Comparison of ENCODE assay signal across 2 cellular contexts in the genomic region with DNA sequence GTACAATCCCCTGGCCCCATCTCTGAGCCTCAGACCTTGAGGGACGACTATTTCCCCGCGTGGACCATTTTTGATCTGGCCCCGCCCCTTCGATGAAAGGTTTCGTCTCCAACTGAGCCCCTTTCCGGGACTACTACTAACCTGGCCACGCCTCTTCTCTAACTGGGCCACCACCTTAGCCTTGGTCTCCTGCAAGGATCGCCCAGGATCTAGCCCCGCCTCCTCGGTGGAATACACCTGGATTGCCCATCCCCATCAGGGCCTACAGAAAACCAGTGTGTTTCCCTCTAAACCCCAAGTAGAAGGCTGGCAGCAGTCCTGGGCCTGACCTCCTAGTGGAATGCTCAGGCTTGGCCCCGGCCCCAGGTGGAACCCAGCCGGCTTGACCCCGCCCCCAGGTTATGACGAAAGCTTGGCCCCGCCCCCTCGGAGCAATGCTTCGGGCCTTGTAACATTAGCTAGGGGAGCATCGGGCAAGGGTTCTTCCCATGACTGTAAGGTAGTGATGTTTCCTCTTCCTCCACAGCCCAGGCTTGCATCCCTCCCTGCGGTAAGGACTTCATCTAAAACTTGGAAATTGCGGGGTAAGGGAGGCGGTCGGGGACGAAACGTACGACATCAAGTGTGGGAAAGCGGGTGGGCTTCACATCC.
A peak's percentile ranks its signal among the peaks of the same experiment; 100 is the strongest.
TF ChIP-seq lines count a peak whose summit lies in the region.

No MANE protein-coding gene starts in this region.

TF ChIP-seq in GM23338, 12 proteins besides CTCF, POLR2A, EP300 and RAD21 (continues in another document):
- no peak for TF ChIP-seq ZNF114 (CRISPR knock-in tag; IDR thresholded peaks at IDR 0.05)
- TF ChIP-seq ZNF331 (CRISPR knock-in tag; IDR thresholded peaks at IDR 0.05; ENCODE audit: low read depth): no peak
- TF ChIP-seq, protein P1, sequence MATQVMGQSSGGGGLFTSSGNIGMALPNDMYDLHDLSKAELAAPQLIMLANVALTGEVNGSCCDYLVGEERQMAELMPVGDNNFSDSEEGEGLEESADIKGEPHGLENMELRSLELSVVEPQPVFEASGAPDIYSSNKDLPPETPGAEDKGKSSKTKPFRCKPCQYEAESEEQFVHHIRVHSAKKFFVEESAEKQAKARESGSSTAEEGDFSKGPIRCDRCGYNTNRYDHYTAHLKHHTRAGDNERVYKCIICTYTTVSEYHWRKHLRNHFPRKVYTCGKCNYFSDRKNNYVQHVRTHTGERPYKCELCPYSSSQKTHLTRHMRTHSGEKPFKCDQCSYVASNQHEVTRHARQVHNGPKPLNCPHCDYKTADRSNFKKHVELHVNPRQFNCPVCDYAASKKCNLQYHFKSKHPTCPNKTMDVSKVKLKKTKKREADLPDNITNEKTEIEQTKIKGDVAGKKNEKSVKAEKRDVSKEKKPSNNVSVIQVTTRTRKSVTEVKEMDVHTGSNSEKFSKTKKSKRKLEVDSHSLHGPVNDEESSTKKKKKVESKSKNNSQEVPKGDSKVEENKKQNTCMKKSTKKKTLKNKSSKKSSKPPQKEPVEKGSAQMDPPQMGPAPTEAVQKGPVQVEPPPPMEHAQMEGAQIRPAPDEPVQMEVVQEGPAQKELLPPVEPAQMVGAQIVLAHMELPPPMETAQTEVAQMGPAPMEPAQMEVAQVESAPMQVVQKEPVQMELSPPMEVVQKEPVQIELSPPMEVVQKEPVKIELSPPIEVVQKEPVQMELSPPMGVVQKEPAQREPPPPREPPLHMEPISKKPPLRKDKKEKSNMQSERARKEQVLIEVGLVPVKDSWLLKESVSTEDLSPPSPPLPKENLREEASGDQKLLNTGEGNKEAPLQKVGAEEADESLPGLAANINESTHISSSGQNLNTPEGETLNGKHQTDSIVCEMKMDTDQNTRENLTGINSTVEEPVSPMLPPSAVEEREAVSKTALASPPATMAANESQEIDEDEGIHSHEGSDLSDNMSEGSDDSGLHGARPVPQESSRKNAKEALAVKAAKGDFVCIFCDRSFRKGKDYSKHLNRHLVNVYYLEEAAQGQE (IDR thresholded peaks at IDR 0.05; ENCODE audit: unreplicated experiment): no peak
- no peak for TF ChIP-seq JUNB (IDR thresholded peaks at IDR 0.05; ENCODE audit: unreplicated experiment)
- peak; percentile 60 for TF ChIP-seq POLR2AphosphoS5 (IDR thresholded peaks at IDR 0.05; ENCODE audit: low read depth)
- TF ChIP-seq, protein P2, sequence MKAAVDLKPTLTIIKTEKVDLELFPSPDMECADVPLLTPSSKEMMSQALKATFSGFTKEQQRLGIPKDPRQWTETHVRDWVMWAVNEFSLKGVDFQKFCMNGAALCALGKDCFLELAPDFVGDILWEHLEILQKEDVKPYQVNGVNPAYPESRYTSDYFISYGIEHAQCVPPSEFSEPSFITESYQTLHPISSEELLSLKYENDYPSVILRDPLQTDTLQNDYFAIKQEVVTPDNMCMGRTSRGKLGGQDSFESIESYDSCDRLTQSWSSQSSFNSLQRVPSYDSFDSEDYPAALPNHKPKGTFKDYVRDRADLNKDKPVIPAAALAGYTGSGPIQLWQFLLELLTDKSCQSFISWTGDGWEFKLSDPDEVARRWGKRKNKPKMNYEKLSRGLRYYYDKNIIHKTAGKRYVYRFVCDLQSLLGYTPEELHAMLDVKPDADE (IDR thresholded peaks at IDR 0.05): no peak
- TF ChIP-seq EZH2 (IDR thresholded peaks at IDR 0.05; ENCODE audit: low read depth, unreplicated experiment): no peak
- TF ChIP-seq EZH2phosphoT487 (IDR thresholded peaks at IDR 0.05; ENCODE audit: unreplicated experiment): no peak
- no peak for TF ChIP-seq NANOG (IDR thresholded peaks at IDR 0.05; ENCODE audit: borderline replicate concordance)

TF ChIP-seq in H1, 55 proteins besides CTCF, POLR2A, EP300 and RAD21:
- TF ChIP-seq TAF1 (IDR thresholded peaks at IDR 0.05; ENCODE audit: low read depth, low read length): peak; percentile 49; the same call in 1 of the 2 replicates
- peak; percentile 20 for TF ChIP-seq KDM4A (IDR thresholded peaks at IDR 0.05; ENCODE audit: low read depth, low read length, severe bottlenecking)
- no peak for TF ChIP-seq KDM1A (IDR thresholded peaks at IDR 0.05; ENCODE audit: borderline replicate concordance, low read length)
- TF ChIP-seq RBBP5 (IDR thresholded peaks at IDR 0.05; ENCODE audit: borderline replicate concordance, low read depth, low read length): peak; percentile 11; the same call in 1 of the 2 replicates
- no peak for TF ChIP-seq NRF1 (IDR thresholded peaks at IDR 0.05; ENCODE audit: low read depth, low read length)
- TF ChIP-seq HDAC6 (IDR thresholded peaks at IDR 0.05; ENCODE audit: low read depth, low read length): no peak
- 0 out of 2 replicates have a peak, but pooled peaks have one; percentile 25 for TF ChIP-seq PHF8 (conservative IDR thresholded peaks at IDR 0.05; ENCODE audit: low read depth, low read length)
- TF ChIP-seq TBP (IDR thresholded peaks at IDR 0.05; ENCODE audit: low read depth, low read length): 0 out of 2 replicates have a peak, but pooled peaks have one; percentile 37
- peak; percentile 78 for TF ChIP-seq CREB1 (IDR thresholded peaks at IDR 0.05)
- TF ChIP-seq POLR2AphosphoS5 (IDR thresholded peaks at IDR 0.05; ENCODE audit: low read depth, low read length): peak; percentile 26; the same call in 1 of the 2 replicates
- TF ChIP-seq, protein P3, sequence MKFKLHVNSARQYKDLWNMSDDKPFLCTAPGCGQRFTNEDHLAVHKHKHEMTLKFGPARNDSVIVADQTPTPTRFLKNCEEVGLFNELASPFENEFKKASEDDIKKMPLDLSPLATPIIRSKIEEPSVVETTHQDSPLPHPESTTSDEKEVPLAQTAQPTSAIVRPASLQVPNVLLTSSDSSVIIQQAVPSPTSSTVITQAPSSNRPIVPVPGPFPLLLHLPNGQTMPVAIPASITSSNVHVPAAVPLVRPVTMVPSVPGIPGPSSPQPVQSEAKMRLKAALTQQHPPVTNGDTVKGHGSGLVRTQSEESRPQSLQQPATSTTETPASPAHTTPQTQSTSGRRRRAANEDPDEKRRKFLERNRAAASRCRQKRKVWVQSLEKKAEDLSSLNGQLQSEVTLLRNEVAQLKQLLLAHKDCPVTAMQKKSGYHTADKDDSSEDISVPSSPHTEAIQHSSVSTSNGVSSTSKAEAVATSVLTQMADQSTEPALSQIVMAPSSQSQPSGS (IDR thresholded peaks at IDR 0.05; ENCODE audit: low read length): peak; percentile 61; the same call in 1 of the 2 replicates
- TF ChIP-seq YY1 (IDR thresholded peaks at IDR 0.05; ENCODE audit: low read depth, low read length): no peak
